In the genomic region with DNA sequence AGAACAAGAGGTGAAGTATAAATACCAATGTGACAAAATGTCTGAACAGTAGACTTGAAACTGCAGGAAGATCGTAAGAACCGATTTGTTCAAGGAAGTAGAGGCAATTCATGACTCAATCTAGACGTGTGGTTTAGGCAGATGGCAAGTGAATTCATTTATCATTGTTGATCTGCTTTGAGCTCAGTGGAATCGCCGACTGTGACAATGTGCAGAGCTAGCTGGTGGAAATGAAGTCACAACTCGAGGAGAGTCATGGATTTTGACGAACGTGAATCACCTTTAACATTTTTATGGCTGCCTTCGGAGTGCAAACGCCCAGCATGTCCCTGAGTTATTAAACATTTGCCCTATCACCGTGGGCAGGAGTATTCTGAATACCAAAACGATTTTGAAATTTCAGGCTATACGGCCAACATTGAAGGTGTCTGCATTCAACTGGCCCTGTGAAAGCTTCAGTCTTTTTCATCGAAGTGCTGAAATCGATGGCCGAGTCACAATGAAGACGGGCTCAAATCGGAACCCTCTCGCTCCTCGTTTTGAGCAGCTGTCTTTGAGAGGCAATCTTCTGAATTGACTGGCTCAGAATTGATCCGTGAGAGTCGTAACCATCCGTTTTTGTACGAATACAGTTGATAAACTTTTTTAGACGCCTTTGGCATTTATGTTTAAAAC, we compare ENCODE assay signal across 2 cellular contexts.
TF ChIP-seq lines count a peak whose summit lies in the region.

No MANE protein-coding gene starts in this region.

TF ChIP-seq in HEK293, 187 proteins besides CTCF, POLR2A, EP300 and RAD21:
- TF ChIP-seq ZNF10 (tag by site-specific recombination; IDR thresholded peaks at IDR 0.05) (no peak), PRDM1 (tag by site-specific recombination; IDR thresholded peaks at IDR 0.05) (no peak), ZNF37A (tag by site-specific recombination; IDR thresholded peaks at IDR 0.05) (no peak), ZNF335 (tag by site-specific recombination; conservative IDR thresholded peaks at IDR 0.05) (0 out of 2 replicates have a peak, but pooled peaks have one; percentile 37), ZNF324 (tag by site-specific recombination; IDR thresholded peaks at IDR 0.05) (no peak), ZBTB17 (tag by site-specific recombination; IDR thresholded peaks at IDR 0.05) (peak; percentile 97)
- TF ChIP-seq, protein P1, sequence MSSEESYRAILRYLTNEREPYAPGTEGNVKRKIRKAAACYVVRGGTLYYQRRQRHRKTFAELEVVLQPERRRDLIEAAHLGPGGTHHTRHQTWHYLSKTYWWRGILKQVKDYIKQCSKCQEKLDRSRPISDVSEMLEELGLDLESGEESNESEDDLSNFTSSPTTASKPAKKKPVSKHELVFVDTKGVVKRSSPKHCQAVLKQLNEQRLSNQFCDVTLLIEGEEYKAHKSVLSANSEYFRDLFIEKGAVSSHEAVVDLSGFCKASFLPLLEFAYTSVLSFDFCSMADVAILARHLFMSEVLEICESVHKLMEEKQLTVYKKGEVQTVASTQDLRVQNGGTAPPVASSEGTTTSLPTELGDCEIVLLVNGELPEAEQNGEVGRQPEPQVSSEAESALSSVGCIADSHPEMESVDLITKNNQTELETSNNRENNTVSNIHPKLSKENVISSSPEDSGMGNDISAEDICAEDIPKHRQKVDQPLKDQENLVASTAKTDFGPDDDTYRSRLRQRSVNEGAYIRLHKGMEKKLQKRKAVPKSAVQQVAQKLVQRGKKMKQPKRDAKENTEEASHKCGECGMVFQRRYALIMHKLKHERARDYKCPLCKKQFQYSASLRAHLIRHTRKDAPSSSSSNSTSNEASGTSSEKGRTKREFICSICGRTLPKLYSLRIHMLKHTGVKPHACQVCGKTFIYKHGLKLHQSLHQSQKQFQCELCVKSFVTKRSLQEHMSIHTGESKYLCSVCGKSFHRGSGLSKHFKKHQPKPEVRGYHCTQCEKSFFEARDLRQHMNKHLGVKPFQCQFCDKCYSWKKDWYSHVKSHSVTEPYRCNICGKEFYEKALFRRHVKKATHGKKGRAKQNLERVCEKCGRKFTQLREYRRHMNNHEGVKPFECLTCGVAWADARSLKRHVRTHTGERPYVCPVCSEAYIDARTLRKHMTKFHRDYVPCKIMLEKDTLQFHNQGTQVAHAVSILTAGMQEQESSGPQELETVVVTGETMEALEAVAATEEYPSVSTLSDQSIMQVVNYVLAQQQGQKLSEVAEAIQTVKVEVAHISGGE (tag by site-specific recombination; conservative IDR thresholded peaks at IDR 0.05; ENCODE audit: low read depth) = no peak
- TF ChIP-seq, protein P2, sequence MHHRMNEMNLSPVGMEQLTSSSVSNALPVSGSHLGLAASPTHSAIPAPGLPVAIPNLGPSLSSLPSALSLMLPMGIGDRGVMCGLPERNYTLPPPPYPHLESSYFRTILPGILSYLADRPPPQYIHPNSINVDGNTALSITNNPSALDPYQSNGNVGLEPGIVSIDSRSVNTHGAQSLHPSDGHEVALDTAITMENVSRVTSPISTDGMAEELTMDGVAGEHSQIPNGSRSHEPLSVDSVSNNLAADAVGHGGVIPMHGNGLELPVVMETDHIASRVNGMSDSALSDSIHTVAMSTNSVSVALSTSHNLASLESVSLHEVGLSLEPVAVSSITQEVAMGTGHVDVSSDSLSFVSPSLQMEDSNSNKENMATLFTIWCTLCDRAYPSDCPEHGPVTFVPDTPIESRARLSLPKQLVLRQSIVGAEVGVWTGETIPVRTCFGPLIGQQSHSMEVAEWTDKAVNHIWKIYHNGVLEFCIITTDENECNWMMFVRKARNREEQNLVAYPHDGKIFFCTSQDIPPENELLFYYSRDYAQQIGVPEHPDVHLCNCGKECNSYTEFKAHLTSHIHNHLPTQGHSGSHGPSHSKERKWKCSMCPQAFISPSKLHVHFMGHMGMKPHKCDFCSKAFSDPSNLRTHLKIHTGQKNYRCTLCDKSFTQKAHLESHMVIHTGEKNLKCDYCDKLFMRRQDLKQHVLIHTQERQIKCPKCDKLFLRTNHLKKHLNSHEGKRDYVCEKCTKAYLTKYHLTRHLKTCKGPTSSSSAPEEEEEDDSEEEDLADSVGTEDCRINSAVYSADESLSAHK (tag by site-specific recombination; IDR thresholded peaks at IDR 0.05) = 0 out of 2 replicates have a peak, but pooled peaks have one; percentile 45

TF ChIP-seq in endothelial cell of umbilical vein, 7 proteins besides CTCF, POLR2A, EP300 and RAD21:
- TF ChIP-seq JUN (IDR thresholded peaks at IDR 0.05; ENCODE audit: borderline replicate concordance, insufficient read depth, insufficient read length, low read depth) (peak; percentile 6), POLR2AphosphoS5 (IDR thresholded peaks at IDR 0.05; ENCODE audit: insufficient read depth, low read depth, low read length) (no peak), MYC (IDR thresholded peaks at IDR 0.05; ENCODE audit: low read depth, low read length) (no peak), EZH2 (IDR thresholded peaks at IDR 0.05; ENCODE audit: borderline replicate concordance, low read depth, low read length, severe bottlenecking) (no peak), FOS (IDR thresholded peaks at IDR 0.05; ENCODE audit: borderline replicate concordance, insufficient read depth, low read length) (no peak), GATA2 (IDR thresholded peaks at IDR 0.05; ENCODE audit: insufficient read depth, insufficient read length, low read depth, low read length) (peak; percentile 50)
- TF ChIP-seq, protein P3, sequence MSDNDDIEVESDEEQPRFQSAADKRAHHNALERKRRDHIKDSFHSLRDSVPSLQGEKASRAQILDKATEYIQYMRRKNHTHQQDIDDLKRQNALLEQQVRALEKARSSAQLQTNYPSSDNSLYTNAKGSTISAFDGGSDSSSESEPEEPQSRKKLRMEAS (IDR thresholded peaks at IDR 0.05; ENCODE audit: insufficient read depth, insufficient read length) = no peak
